ENCODE assay signal across 18 cellular contexts in genomic region chr18:12860530-12860929, GRCh38. TPM values are rescaled to one million over a fixed set of nuclear protein-coding genes. Genes with fewer than 3 reads are reported as not detected.
DNase-seq lines count a peak whose midpoint lies in the region; ATAC-seq and TF ChIP-seq lines count a peak whose summit lies in the region.
"Had no signal": no experiment of that assay in that cellular context is flagged by ENCODE, and none has a peak within 500 bp of the region (broad histone marks: within the 10 kb centered on the region; RNA-seq: fewer than 3 reads in every experiment).

No MANE protein-coding gene starts in this region.

- H3K27me3 ChIP-seq in KMS-11 (ENCODE audit: insufficient read depth, low read depth) (no peaks in the 10 kb centered on the region), OCI-LY1 (ENCODE audit: insufficient read depth, low read length) (no peaks in the 10 kb centered on the region), body of pancreas (no peaks in the 10 kb centered on the region)
- H3K27me3 ChIP-seq: BLaER1 had no signal

- H3K9me2 ChIP-seq in OCI-LY1 (ENCODE audit: low read depth, low read length): no peaks in the 10 kb centered on the region

- H3K27ac Mint-ChIP-seq in activated CD4-positive, alpha-beta T cell treated with anti-CD3 and anti-CD28 coated beads, Interleukin-2, amount 10 ng/mL, durations not matched to agents 24 days and 14 days: no peak overlapping the region
- H3K27ac Mint-ChIP-seq in glutamatergic neuron (ENCODE audit: unreplicated experiment): peak overlapping the region; percentile 95

- 95 to 96% methylated on average over 11 of the region's 11 CpGs for WGBS in body of pancreas, 2 donors

- peaks cover 93% of the 10 kb centered on the region for H3K79me2 ChIP-seq in KMS-11 (ENCODE audit: insufficient read depth, low read depth)
- peaks cover 55% of the 10 kb centered on the region for H3K79me2 ChIP-seq in OCI-LY1 (ENCODE audit: insufficient read depth, low read length)

- H3K36me3 ChIP-seq in KMS-11 (ENCODE audit: insufficient read depth) (no peaks in the 10 kb centered on the region), OCI-LY1 (ENCODE audit: insufficient read depth, low read length) (peaks cover 13% of the 10 kb centered on the region; the same call in 1 of the 2 replicates), body of pancreas (replicated peaks in 1 of 2; ENCODE audit: insufficient read depth in 1 of 2, low read depth in 2 of 2) (peaks cover 0 to 3% of the 10 kb centered on the region in 2 donors)
- H3K36me3 ChIP-seq: HAP-1 had no signal

- intact Hi-C loops in activated CD4-positive, alpha-beta T cell treated with anti-CD3 and anti-CD28 coated beads, Interleukin-2, amount 10 ng/mL, durations not matched to agents 24 days and 14 days (cut with micrococcal nuclease): no loop called here
- intact Hi-C loops in body of pancreas (cut with DNase I): no loop called here

- TF ChIP-seq POLR2A in body of pancreas (IDR thresholded peaks at IDR 0.05): no peak

- H3K4me1 ChIP-seq in KMS-11 (ENCODE audit: low read depth, poor library complexity, severe bottlenecking): peaks cover 86% of the 10 kb centered on the region
- H3K4me1 ChIP-seq in OCI-LY1 (ENCODE audit: insufficient read depth, low read length, severe bottlenecking): peaks cover 75% of the 10 kb centered on the region
- H3K4me1 ChIP-seq in body of pancreas: peaks cover 26% of the 10 kb centered on the region

- 0 out of 2 replicates have a peak, but pooled peaks cover 8% of the 10 kb centered on the region for H3F3A ChIP-seq in OCI-LY1 (ENCODE audit: insufficient read depth, low read length)

- peaks cover 61% of the 10 kb centered on the region for H3K4me1 Mint-ChIP-seq in activated CD4-positive, alpha-beta T cell treated with anti-CD3 and anti-CD28 coated beads, Interleukin-2, amount 10 ng/mL, durations not matched to agents 24 days and 14 days
- H3K4me1 Mint-ChIP-seq in glutamatergic neuron (ENCODE audit: low read depth, unreplicated experiment): peaks cover 22% of the 10 kb centered on the region

- H3K36me3 Mint-ChIP-seq in activated CD4-positive, alpha-beta T cell treated with anti-CD3 and anti-CD28 coated beads, Interleukin-2, amount 10 ng/mL, durations not matched to agents 24 days and 14 days (ENCODE audit: low read depth): peaks cover 26% of the 10 kb centered on the region
- H3K36me3 Mint-ChIP-seq in glutamatergic neuron (ENCODE audit: unreplicated experiment): no peaks in the 10 kb centered on the region

- ATAC-seq in GM18867 (IDR thresholded peaks at IDR 0.05; ENCODE audit: unreplicated experiment) (no peak), body of pancreas (no peak)
- ATAC-seq: GM12878 had no signal

- H3K4me2 ChIP-seq in KMS-11: peak overlapping the region; percentile 95
- no peak overlapping the region for H3K4me2 ChIP-seq in OCI-LY1 (ENCODE audit: low read length)
- H3K4me2 ChIP-seq: BLaER1 had no signal

- H3K4me3 Mint-ChIP-seq in activated CD4-positive, alpha-beta T cell treated with anti-CD3 and anti-CD28 coated beads, Interleukin-2, amount 10 ng/mL, durations not matched to agents 24 days and 14 days: no peak overlapping the region
- H3K4me3 Mint-ChIP-seq in glutamatergic neuron (ENCODE audit: unreplicated experiment): no peak overlapping the region
- H3K4me3 Mint-ChIP-seq: CD14-positive monocyte; CD4-positive, alpha-beta memory T cell had no signal

- no peaks in the 10 kb centered on the region for H3K27me3 Mint-ChIP-seq in activated CD4-positive, alpha-beta T cell treated with anti-CD3 and anti-CD28 coated beads, Interleukin-2, amount 10 ng/mL, durations not matched to agents 24 days and 14 days
- H3K27me3 Mint-ChIP-seq in glutamatergic neuron (ENCODE audit: unreplicated experiment): no peaks in the 10 kb centered on the region
- H3K27me3 Mint-ChIP-seq: CD4-positive, alpha-beta memory T cell had no signal

- H3K4me3 ChIP-seq in KMS-11 (IDR thresholded peaks at IDR 0.05; ENCODE audit: insufficient read depth, low read depth, low read length) (no peak overlapping the region), OCI-LY1 (ENCODE audit: low read depth, low read length, poor library complexity, severe bottlenecking) (no peak overlapping the region), body of pancreas (no peak overlapping the region)
- H3K4me3 ChIP-seq: BLaER1, GM12878, GM23248, HAP-1 had no signal

- H4K20me1 ChIP-seq in KMS-11 (ENCODE audit: insufficient read depth): no peaks in the 10 kb centered on the region
- no peaks in the 10 kb centered on the region for H4K20me1 ChIP-seq in OCI-LY1 (ENCODE audit: insufficient read depth, low read length)

- TF ChIP-seq CTCF in KMS-11 (conservative IDR thresholded peaks at IDR 0.05; ENCODE audit: low read depth, low read length) (no peak), OCI-LY1 (IDR thresholded peaks at IDR 0.05; ENCODE audit: low read length) (no peak), glutamatergic neuron (IDR thresholded peaks at IDR 0.05; ENCODE audit: partially characterized antibody, unreplicated experiment) (no peak), body of pancreas (IDR thresholded peaks at IDR 0.05) (no peak)

- H3K9me3 Mint-ChIP-seq in activated CD4-positive, alpha-beta T cell treated with anti-CD3 and anti-CD28 coated beads, Interleukin-2, amount 10 ng/mL, durations not matched to agents 24 days and 14 days: peaks cover 5% of the 10 kb centered on the region
- peaks cover 4% of the 10 kb centered on the region for H3K9me3 Mint-ChIP-seq in glutamatergic neuron (ENCODE audit: unreplicated experiment)
- H3K9me3 Mint-ChIP-seq: CD4-positive, alpha-beta memory T cell had no signal

- H3K9me3 ChIP-seq in OCI-LY1 (ENCODE audit: low read length) (no peaks in the 10 kb centered on the region), body of pancreas (no peaks in the 10 kb centered on the region)
- H3K9me3 ChIP-seq: BLaER1, HAP-1 had no signal

- H3K9ac ChIP-seq in KMS-11 (no peak overlapping the region), OCI-LY1 (ENCODE audit: low read length) (no peak overlapping the region)
- H3K9ac ChIP-seq: BLaER1, GM23248 had no signal

- H3K27ac ChIP-seq in KMS-11 (no peak overlapping the region), OCI-LY1 (ENCODE audit: low read depth, low read length, poor library complexity, severe bottlenecking) (peak overlapping the region; percentile 87), body of pancreas (no peak overlapping the region)
- H3K27ac ChIP-seq: BLaER1, GM23248 had no signal

- H2AFZ ChIP-seq in KMS-11 (ENCODE audit: low read depth) (no peak overlapping the region), OCI-LY1 (ENCODE audit: low read length) (no peak overlapping the region)
- H2AFZ ChIP-seq: GM23248 had no signal

- DNase-seq in activated CD4-positive, alpha-beta T cell treated with anti-CD3 and anti-CD28 coated beads, Interleukin-2, amount 10 ng/mL, durations not matched to agents 24 days and 14 days: peak; percentile 51
- DNase-seq in activated CD4-positive, alpha-beta T cell treated with anti-CD3 and anti-CD28 coated beads for 1 hour: no peak
- no peak for DNase-seq in glutamatergic neuron
- DNase-seq in T-helper 1 cell: no peak
- DNase-seq in body of pancreas: no peak
- DNase-seq: 8988T; CD4-positive, alpha-beta memory T cell; DMS153; DMS79; GF-D8; GM23248 had no signal

RNA-seq across cellular contexts. Expression of gene PTPN2, which starts 23.5 kb away (rescaled TPM):
- 68.8 and 72.5 TPM in 2 replicates for total RNA-seq in activated CD4-positive, alpha-beta T cell treated with anti-CD3 and anti-CD28 coated beads, Interleukin-2, amount 10 ng/mL, durations not matched to agents 24 days and 14 days
- total RNA-seq in glutamatergic neuron (ENCODE audit: unreplicated experiment): 33.3 TPM
- total RNA-seq in body of pancreas: 10 to 100 TPM; 22.7 to 34.2 TPM
